17 cellular contexts compared by ENCODE assay signal in genomic region chr1:239247299-239247698, GRCh38.
DNase-seq lines count a peak whose midpoint lies in the region; ATAC-seq and TF ChIP-seq lines count a peak whose summit lies in the region.
"Had no signal": no experiment of that assay in that cellular context is flagged by ENCODE, and none has a peak within 500 bp of the region (broad histone marks: within the 10 kb centered on the region; RNA-seq: fewer than 3 reads in every experiment).

No MANE protein-coding gene starts in this region.

- H3K4me3 ChIP-seq in mammary epithelial cell (replicated peaks in 1 of 3; ENCODE audit: insufficient read depth in 1 of 3, low read depth in 2 of 3, low read length in 3 of 3) (no peak overlapping the region), A673 (ENCODE audit: low read depth, low read length, poor library complexity, severe bottlenecking) (no peak overlapping the region)

- H2AFZ ChIP-seq in mammary epithelial cell (ENCODE audit: low read depth, low read length): no peak overlapping the region

- intact Hi-C loops in mammary epithelial cell (cut with micrococcal nuclease): no loop called here
- intact Hi-C loops in A673 (cut with micrococcal nuclease; ENCODE audit: unreplicated experiment): no loop called here

- H3K27me3 ChIP-seq in mammary epithelial cell (ENCODE audit: insufficient read depth, low read length) (no peaks in the 10 kb centered on the region), A673 (replicated peaks; ENCODE audit: insufficient read depth, low read depth, low read length, poor library complexity) (no peaks in the 10 kb centered on the region)

- CTCF ChIA-PET in mammary epithelial cell (lab: Charles Lee; ENCODE audit: low non-redundant PET) (no interaction called here), A673 (lab: Charles Lee) (no interaction called here)
- CTCF ChIA-PET in activated naive CD4-positive, alpha-beta T cell treated with anti-CD3 and anti-CD28 coated beads, Interleukin-2, amount 10 ng/mL, durations not matched to agents 7 days and 5 days (lab: Charles Lee): no interaction called here

- no peaks in the 10 kb centered on the region for H3K9me3 Mint-ChIP-seq in activated naive CD4-positive, alpha-beta T cell treated with anti-CD3 and anti-CD28 coated beads, Interleukin-2, amount 10 ng/mL, durations not matched to agents 7 days and 5 days

- H4K20me1 ChIP-seq in mammary epithelial cell (ENCODE audit: insufficient read depth, low read length): no peaks in the 10 kb centered on the region

- H3K9me3 ChIP-seq in mammary epithelial cell (replicated peaks; ENCODE audit: insufficient read depth, low read length) (no peaks in the 10 kb centered on the region), A673 (ENCODE audit: low read depth, low read length, poor library complexity, severe bottlenecking) (no peaks in the 10 kb centered on the region)

- no peaks in the 10 kb centered on the region for H3K36me3 ChIP-seq in mammary epithelial cell (ENCODE audit: insufficient read depth, low read length)
- H3K36me3 ChIP-seq in A673 (ENCODE audit: insufficient read depth, low read length, poor library complexity, severe bottlenecking): no peaks in the 10 kb centered on the region

- no peaks in the 10 kb centered on the region for H3K27me3 Mint-ChIP-seq in activated naive CD4-positive, alpha-beta T cell treated with anti-CD3 and anti-CD28 coated beads, Interleukin-2, amount 10 ng/mL, durations not matched to agents 7 days and 5 days

- BruUV-seq in mammary epithelial cell (replicated peaks; lab: Mats Ljungman, UMichigan): no TSS peak
- BruUV-seq in A673 (replicated peaks; lab: Mats Ljungman, UMichigan): no TSS peak

- DNase-seq in ELR (ENCODE audit: low read depth) (peak; percentile 85), NCI-H460 (ENCODE audit: extremely low read depth, low read depth) (peak; percentile 58), mammary epithelial cell (peak; percentile 4), iris pigment epithelial cell (ENCODE audit: low read depth) (peak; percentile 77), superior temporal gyrus (ENCODE audit: extremely low spot score) (no peak), A673 (ENCODE audit: low spot score) (no peak)
- DNase-seq in activated naive CD4-positive, alpha-beta T cell treated with anti-CD3 and anti-CD28 coated beads, Interleukin-2, amount 10 ng/mL, durations not matched to agents 7 days and 5 days: no peak
- DNase-seq: CD8-positive, alpha-beta T cell; DMS 273 treated with DMSO at 0.1 percent for 48 hours; Kasumi-1; NCI-H1092; NCI-H1694; NCI-H2107; NCI-H345; NCI-H69; SHP77 had no signal

- no peak overlapping the region for H3K27ac ChIP-seq in mammary epithelial cell (ENCODE audit: insufficient read depth, low read depth, low read length)
- no peak overlapping the region for H3K27ac ChIP-seq in A673 (ENCODE audit: low read depth, low read length, poor library complexity, severe bottlenecking)

- H3K4me2 ChIP-seq in mammary epithelial cell (ENCODE audit: insufficient read depth, low read depth, low read length): no peak overlapping the region

- POLR2A ChIA-PET in A673 (lab: Charles Lee; ENCODE audit: low non-redundant PET): no interaction called here

- H3K4me1 ChIP-seq in mammary epithelial cell (ENCODE audit: insufficient read depth, low read length) (no peaks in the 10 kb centered on the region), A673 (ENCODE audit: insufficient read depth, low read length, poor library complexity, severe bottlenecking) (no peaks in the 10 kb centered on the region)

- no peaks in the 10 kb centered on the region for H3K79me2 ChIP-seq in mammary epithelial cell (ENCODE audit: insufficient read depth, low read length)

- no peaks in the 10 kb centered on the region for H3K4me1 Mint-ChIP-seq in activated naive CD4-positive, alpha-beta T cell treated with anti-CD3 and anti-CD28 coated beads, Interleukin-2, amount 10 ng/mL, durations not matched to agents 7 days and 5 days

- no peak for ATAC-seq in GM21737 (IDR thresholded peaks at IDR 0.05; ENCODE audit: unreplicated experiment)
- ATAC-seq: CD8-positive, alpha-beta T cell had no signal

- H3K9ac ChIP-seq in mammary epithelial cell (ENCODE audit: insufficient read depth, low read length): no peak overlapping the region

- no peak for TF ChIP-seq CTCF in mammary epithelial cell (conservative IDR thresholded peaks at IDR 0.05 in 1 of 2, IDR thresholded peaks at IDR 0.05 in 1 of 2; ENCODE audit: extremely low read depth in 1 of 2, insufficient read depth in 1 of 2, low read depth in 1 of 2, low read length in 2 of 2)
- TF ChIP-seq CTCF in A673 (conservative IDR thresholded peaks at IDR 0.05; ENCODE audit: low read depth, low read length): no peak

- dilution Hi-C loops in mammary epithelial cell (cut with HindIII; ENCODE audit: low sequenced_read_pairs): no loop called here

- in situ Hi-C loops in mammary epithelial cell (cut with MboI; ENCODE audit: low sequenced_read_pairs in 2 of 2): no loop called here

- H3K27ac Mint-ChIP-seq in activated naive CD4-positive, alpha-beta T cell treated with anti-CD3 and anti-CD28 coated beads, Interleukin-2, amount 10 ng/mL, durations not matched to agents 7 days and 5 days: no peak overlapping the region
- H3K27ac Mint-ChIP-seq: CD8-positive, alpha-beta T cell had no signal

- no peaks in the 10 kb centered on the region for H3K36me3 Mint-ChIP-seq in activated naive CD4-positive, alpha-beta T cell treated with anti-CD3 and anti-CD28 coated beads, Interleukin-2, amount 10 ng/mL, durations not matched to agents 7 days and 5 days
- H3K36me3 Mint-ChIP-seq: CD8-positive, alpha-beta T cell had no signal

- H3K4me3 Mint-ChIP-seq in activated naive CD4-positive, alpha-beta T cell treated with anti-CD3 and anti-CD28 coated beads, Interleukin-2, amount 10 ng/mL, durations not matched to agents 7 days and 5 days: no peak overlapping the region
- H3K4me3 Mint-ChIP-seq: CD8-positive, alpha-beta T cell had no signal

Comparison
In these comparisons a context has a peak if more than half of its experiments do, and no peak if none do; other contexts are left out.
1. DNase-seq: peak in ELR (single experiment), NCI-H460 (single experiment), mammary epithelial cell (single experiment) and iris pigment epithelial cell (single experiment); none in activated naive CD4-positive, alpha-beta T cell treated with anti-CD3 and anti-CD28 coated beads, Interleukin-2, amount 10 ng/mL, durations not matched to agents 7 days and 5 days (single experiment), superior temporal gyrus (single experiment) and A673 (single experiment).